Comparison of ENCODE assay signal across 10 cellular contexts in genomic region chr5:378301-378891, GRCh38. TPM values are rescaled to one million over a fixed set of nuclear protein-coding genes. Genes with fewer than 3 reads are reported as not detected.
DNase-seq lines count a peak whose midpoint lies in the region; ATAC-seq and TF ChIP-seq lines count a peak whose summit lies in the region.
"Had no signal": no experiment of that assay in that cellular context is flagged by ENCODE, and none has a peak within 500 bp of the region (broad histone marks: within the 10 kb centered on the region; RNA-seq: fewer than 3 reads in every experiment).

No MANE protein-coding gene starts in this region.

- intact Hi-C loops in activated CD8-positive, alpha-beta T cell treated with anti-CD3 and anti-CD28 coated beads for 36 hours (cut with micrococcal nuclease): loop anchor here (2.0 kb wide), 1 partner anchor 14 kb away; no protein-coding TSS in a partner anchor

- peak overlapping the region; percentile 99 for H3K27ac Mint-ChIP-seq in activated CD8-positive, alpha-beta T cell treated with anti-CD3 and anti-CD28 coated beads for 36 hours
- peak overlapping the region; percentile 65 for H3K27ac Mint-ChIP-seq in glutamatergic neuron (ENCODE audit: unreplicated experiment)

- POLR2A ChIA-PET in activated CD8-positive, alpha-beta T cell treated with anti-CD3 and anti-CD28 coated beads for 36 hours (lab: Charles Lee): interaction anchor here (0.9 to 4.3 kb wide), 8 partner anchors 8 to 85 kb away, joined by 3 to 53 read pairs (median 4); no protein-coding TSS in a partner anchor

- H3K27ac ChIP-seq in ACC112 (ENCODE audit: low read depth, low read length): peak overlapping the region; percentile 76
- H3K27ac ChIP-seq: neutrophil, PC-9 had no signal

- H3K4me3 Mint-ChIP-seq in activated CD8-positive, alpha-beta T cell treated with anti-CD3 and anti-CD28 coated beads for 36 hours: peak overlapping the region; percentile 68
- H3K4me3 Mint-ChIP-seq in glutamatergic neuron (ENCODE audit: unreplicated experiment): no peak overlapping the region

- no peak for TF ChIP-seq CTCF in activated CD8-positive, alpha-beta T cell treated with anti-CD3 and anti-CD28 coated beads for 36 hours (IDR thresholded peaks at IDR 0.05)
- no peak for TF ChIP-seq CTCF in glutamatergic neuron (IDR thresholded peaks at IDR 0.05; ENCODE audit: partially characterized antibody, unreplicated experiment)

- no peaks in the 10 kb centered on the region for H3K27me3 Mint-ChIP-seq in activated CD8-positive, alpha-beta T cell treated with anti-CD3 and anti-CD28 coated beads for 36 hours
- peaks cover 12% of the 10 kb centered on the region for H3K27me3 Mint-ChIP-seq in glutamatergic neuron (ENCODE audit: unreplicated experiment)

- peaks cover 23% of the 10 kb centered on the region for H3K9me3 Mint-ChIP-seq in activated CD8-positive, alpha-beta T cell treated with anti-CD3 and anti-CD28 coated beads for 36 hours
- H3K9me3 Mint-ChIP-seq in glutamatergic neuron (ENCODE audit: unreplicated experiment): peaks cover 4% of the 10 kb centered on the region

- peak; percentile 88 for DNase-seq in activated CD8-positive, alpha-beta T cell treated with anti-CD3 and anti-CD28 coated beads for 36 hours
- DNase-seq in glutamatergic neuron: peak; percentile 24
- DNase-seq in dedifferentiated amniotic fluid mesenchymal stem cell (ENCODE audit: extremely low spot score): no peak
- no peak for DNase-seq in AG20443 (ENCODE audit: low spot score)
- no peak for DNase-seq in effector CD4-positive, alpha-beta T cell

- no peaks in the 10 kb centered on the region for H3K27me3 ChIP-seq in ACC112 (ENCODE audit: insufficient read depth, low read length)

- no peak overlapping the region for H2AFZ ChIP-seq in ACC112 (ENCODE audit: low read length, unreplicated experiment)
- H2AFZ ChIP-seq: PC-9 had no signal

- peak; percentile 93 for ATAC-seq in activated CD8-positive, alpha-beta T cell treated with anti-CD3 and anti-CD28 coated beads for 36 hours
- ATAC-seq in HG03039 (IDR thresholded peaks at IDR 0.05; ENCODE audit: unreplicated experiment): no peak

- H3K36me3 Mint-ChIP-seq in activated CD8-positive, alpha-beta T cell treated with anti-CD3 and anti-CD28 coated beads for 36 hours (ENCODE audit: low read depth): peaks cover 50% of the 10 kb centered on the region
- peaks cover 6% of the 10 kb centered on the region for H3K36me3 Mint-ChIP-seq in glutamatergic neuron (ENCODE audit: unreplicated experiment)

- H3K4me1 ChIP-seq in ACC112 (ENCODE audit: control insufficient read depth, insufficient read depth, low read length, unreplicated experiment): peaks cover 45% of the 10 kb centered on the region

- H3K4me3 ChIP-seq in ACC112 (ENCODE audit: low read depth, low read length): no peak overlapping the region
- H3K4me3 ChIP-seq: PC-9 had no signal

- H3K4me1 Mint-ChIP-seq in activated CD8-positive, alpha-beta T cell treated with anti-CD3 and anti-CD28 coated beads for 36 hours (ENCODE audit: low read depth): peaks cover 74% of the 10 kb centered on the region
- peaks cover 2% of the 10 kb centered on the region for H3K4me1 Mint-ChIP-seq in glutamatergic neuron (ENCODE audit: low read depth, unreplicated experiment)

- H3K79me2 ChIP-seq in ACC112 (ENCODE audit: control insufficient read depth, insufficient read depth, low read length, unreplicated experiment): no peaks in the 10 kb centered on the region

- CTCF ChIA-PET in activated CD8-positive, alpha-beta T cell treated with anti-CD3 and anti-CD28 coated beads for 36 hours (lab: Charles Lee): interaction anchor here (0.8 to 2.5 kb wide), 11 partner anchors 9 to 94 kb away, joined by 3 to 12 read pairs (median 4); no protein-coding TSS in a partner anchor

- TF ChIP-seq POLR2A in GM19193 (IDR thresholded peaks at IDR 0.05; ENCODE audit: extremely low read depth, insufficient read depth, insufficient read length): peak; percentile 17

- peaks cover 30% of the 10 kb centered on the region for H3K36me3 ChIP-seq in ACC112 (ENCODE audit: insufficient read depth, low read length)
- H3K36me3 ChIP-seq: neutrophil had no signal

RNA-seq across cellular contexts. Expression of gene AHRR, which starts 56.9 kb away (rescaled TPM):
- 10 to 100 TPM; 26.3 to 27.9 TPM for total RNA-seq in activated CD8-positive, alpha-beta T cell treated with anti-CD3 and anti-CD28 coated beads for 36 hours
- 2.0 TPM for total RNA-seq in glutamatergic neuron (ENCODE audit: unreplicated experiment)

Comparison
In these comparisons a context has a peak if more than half of its experiments do, and no peak if none do; other contexts are left out.
1. DNase-seq: peak in activated CD8-positive, alpha-beta T cell treated with anti-CD3 and anti-CD28 coated beads for 36 hours (single experiment) and glutamatergic neuron (single experiment); none in dedifferentiated amniotic fluid mesenchymal stem cell (single experiment), AG20443 (single experiment) and effector CD4-positive, alpha-beta T cell (single experiment).